ENCODE assay signal across 23 cellular contexts in the genomic region with DNA sequence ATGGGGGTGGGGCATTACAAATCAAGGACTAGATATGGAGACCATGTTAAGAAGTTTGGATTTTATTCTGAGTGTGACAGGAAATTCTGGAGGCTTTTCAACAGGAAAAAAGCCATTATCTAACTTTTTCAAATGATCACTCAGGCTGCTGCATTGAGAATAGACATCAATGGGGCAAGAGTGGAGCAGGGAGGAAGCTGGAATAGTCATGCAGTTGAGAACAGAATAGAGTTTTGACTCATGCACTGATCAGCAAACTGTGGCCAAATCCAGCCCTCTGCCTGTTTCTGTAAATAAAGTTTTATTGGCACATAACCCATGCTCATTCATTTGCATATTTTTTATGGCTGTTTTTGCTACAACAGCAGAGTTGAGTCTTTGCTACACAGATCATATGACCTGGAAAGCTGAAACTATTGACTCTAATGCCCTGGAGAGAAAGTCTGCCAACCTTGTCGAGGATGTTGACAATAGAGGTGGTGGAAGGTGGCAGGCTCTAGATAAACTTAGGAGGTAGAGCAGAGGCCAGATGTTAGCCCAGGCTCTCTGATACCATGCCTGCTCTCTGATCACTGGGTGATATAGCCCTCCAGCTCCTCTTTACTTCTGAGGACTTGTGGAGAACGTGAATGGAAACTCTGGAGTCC.
"Had no signal": no experiment of that assay in that cellular context is flagged by ENCODE, and none has a peak within 500 bp of the region (broad histone marks: within the 10 kb centered on the region; RNA-seq: fewer than 3 reads in every experiment).

No MANE protein-coding gene starts in this region.

- H3K36me3 ChIP-seq: cardiac muscle cell, esophagus squamous epithelium, tibial artery had no signal

- H3K27me3 ChIP-seq: cardiac muscle cell, esophagus squamous epithelium, hepatocyte, tibial artery had no signal

- H3K4me1 ChIP-seq: esophagus squamous epithelium, tibial artery had no signal

- H3K4me3 Mint-ChIP-seq: activated B cell treated with CpG ODN at 0.5 μM for 24 hours; activated CD4-positive, alpha-beta memory T cell treated with anti-CD3 and anti-CD28 coated beads, Interleukin-2, amount 10 ng/mL, durations not matched to agents 7 days and 5 days; activated CD8-positive, alpha-beta memory T cell treated with anti-CD3 and anti-CD28 coated beads, Interleukin-2, amount 10 ng/mL, durations not matched to agents 7 days and 5 days; activated naive CD8-positive, alpha-beta T cell treated with anti-CD3 and anti-CD28 coated beads for 36 hours; dendritic cell treated with granulocyte-macrophage colony-stimulating factor and Interleukin-4, amounts not matched to agents 40 ng/mL and 50 ng/mL, for 4 days; nephron progenitor cell had no signal

- DNase-seq: activated B cell treated with CpG ODN at 0.5 μM for 24 hours; activated CD4-positive, alpha-beta memory T cell treated with anti-CD3 and anti-CD28 coated beads, Interleukin-2, amount 10 ng/mL, durations not matched to agents 7 days and 5 days; activated CD4-positive, alpha-beta T cell treated with anti-CD3 and anti-CD28 coated beads for 4 hours; activated CD8-positive, alpha-beta memory T cell treated with anti-CD3 and anti-CD28 coated beads, Interleukin-2, amount 10 ng/mL, durations not matched to agents 7 days and 5 days; activated naive CD8-positive, alpha-beta T cell treated with anti-CD3 and anti-CD28 coated beads for 36 hours; amniotic stem cell; effector CD8-positive, alpha-beta T cell; esophagus squamous epithelium; left cardiac atrium; midbrain; nephron progenitor cell; nucleus accumbens; posterior cingulate gyrus; retina; stimulated activated CD4-positive, alpha-beta T cell treated with anti-CD3 and anti-CD28 coated beads, Interleukin-12 subunit alpha, Interleukin-12 subunit beta, amount 100 ng/mL, for 4 hours; stimulated activated CD4-positive, alpha-beta T cell treated with anti-CD3 and anti-CD28 coated beads, Interleukin-1b, Interleukin-23, amount 100 ng/mL, for 48 hours; stimulated activated CD8-positive, alpha-beta memory T cell treated with anti-CD3 and anti-CD28 coated beads, Interleukin-4, amount 100 ng/mL, for 48 hours; stimulated activated naive CD4-positive, alpha-beta T cell treated with Interleukin-2 at 50 U/mL for 16 hours; T-helper 9 cell; tibial artery had no signal

- H3K27ac ChIP-seq: cardiac muscle cell, esophagus squamous epithelium, hepatocyte, tibial artery had no signal

- H3K27me3 Mint-ChIP-seq: activated B cell treated with CpG ODN at 0.5 μM for 24 hours; activated CD4-positive, alpha-beta memory T cell treated with anti-CD3 and anti-CD28 coated beads, Interleukin-2, amount 10 ng/mL, durations not matched to agents 7 days and 5 days; activated CD8-positive, alpha-beta memory T cell treated with anti-CD3 and anti-CD28 coated beads, Interleukin-2, amount 10 ng/mL, durations not matched to agents 7 days and 5 days; activated naive CD8-positive, alpha-beta T cell treated with anti-CD3 and anti-CD28 coated beads for 36 hours; dendritic cell treated with granulocyte-macrophage colony-stimulating factor and Interleukin-4, amounts not matched to agents 40 ng/mL and 50 ng/mL, for 4 days had no signal

- H3K9me3 Mint-ChIP-seq: activated B cell treated with CpG ODN at 0.5 μM for 24 hours, nephron progenitor cell had no signal

- H3K27ac Mint-ChIP-seq: activated B cell treated with CpG ODN at 0.5 μM for 24 hours; activated CD4-positive, alpha-beta memory T cell treated with anti-CD3 and anti-CD28 coated beads, Interleukin-2, amount 10 ng/mL, durations not matched to agents 7 days and 5 days; activated CD8-positive, alpha-beta memory T cell treated with anti-CD3 and anti-CD28 coated beads, Interleukin-2, amount 10 ng/mL, durations not matched to agents 7 days and 5 days; activated naive CD8-positive, alpha-beta T cell treated with anti-CD3 and anti-CD28 coated beads for 36 hours; dendritic cell treated with granulocyte-macrophage colony-stimulating factor and Interleukin-4, amounts not matched to agents 40 ng/mL and 50 ng/mL, for 4 days; nephron progenitor cell had no signal

- ATAC-seq: activated CD8-positive, alpha-beta memory T cell treated with anti-CD3 and anti-CD28 coated beads, Interleukin-2, amount 10 ng/mL, durations not matched to agents 7 days and 5 days; left cardiac atrium had no signal

- H3K4me1 Mint-ChIP-seq: activated B cell treated with CpG ODN at 0.5 μM for 24 hours; activated CD4-positive, alpha-beta memory T cell treated with anti-CD3 and anti-CD28 coated beads, Interleukin-2, amount 10 ng/mL, durations not matched to agents 7 days and 5 days; activated CD8-positive, alpha-beta memory T cell treated with anti-CD3 and anti-CD28 coated beads, Interleukin-2, amount 10 ng/mL, durations not matched to agents 7 days and 5 days; activated naive CD8-positive, alpha-beta T cell treated with anti-CD3 and anti-CD28 coated beads for 36 hours had no signal

- H3K4me3 ChIP-seq: cardiac muscle cell, esophagus squamous epithelium, hepatocyte, tibial artery had no signal

- H3K36me3 Mint-ChIP-seq: activated CD8-positive, alpha-beta memory T cell treated with anti-CD3 and anti-CD28 coated beads, Interleukin-2, amount 10 ng/mL, durations not matched to agents 7 days and 5 days; activated naive CD8-positive, alpha-beta T cell treated with anti-CD3 and anti-CD28 coated beads for 36 hours had no signal
